ENCODE assay signal across 1 cellular context in genomic region chr5:17147225-17148120, GRCh38.
TF ChIP-seq lines count a peak whose summit lies in the region.

No MANE protein-coding gene starts in this region.

TF ChIP-seq in WTC11, 78 proteins besides CTCF, POLR2A, EP300 and RAD21 (continued from another document):
- TF ChIP-seq USF2 (CRISPR knock-in tag; IDR thresholded peaks at IDR 0.05) (no peak), TP53 (CRISPR knock-in tag; IDR thresholded peaks at IDR 0.05) (no peak), ETV6 (CRISPR knock-in tag; IDR thresholded peaks at IDR 0.05) (peak; percentile 71; the same call in 1 of the 2 replicates), ZNF425 (CRISPR knock-in tag; conservative IDR thresholded peaks at IDR 0.05) (no peak), MAX (CRISPR knock-in tag; IDR thresholded peaks at IDR 0.05) (peak; percentile 57; the same call in 1 of the 2 replicates), AFF4 (CRISPR knock-in tag; IDR thresholded peaks at IDR 0.05; ENCODE audit: borderline replicate concordance) (no peak), JUN (CRISPR knock-in tag; IDR thresholded peaks at IDR 0.05) (no peak)
